10 cellular contexts compared by ENCODE assay signal in genomic region chr17:2390199-2390880, GRCh38. TPM values are rescaled to one million over a fixed set of nuclear protein-coding genes. Genes with fewer than 3 reads are reported as not detected.
DNase-seq lines count a peak whose midpoint lies in the region; ATAC-seq and TF ChIP-seq lines count a peak whose summit lies in the region.
"Had no signal": no experiment of that assay in that cellular context is flagged by ENCODE, and none has a peak within 500 bp of the region (broad histone marks: within the 10 kb centered on the region; RNA-seq: fewer than 3 reads in every experiment).

No MANE protein-coding gene starts in this region.

- peaks cover 7% of the 10 kb centered on the region for H3K27me3 Mint-ChIP-seq in HFFc6 (ENCODE audit: insufficient read depth)
- H3K27me3 Mint-ChIP-seq in effector memory CD8-positive, alpha-beta T cell = no peaks in the 10 kb centered on the region
- H3K27me3 Mint-ChIP-seq in osteocyte (ENCODE audit: unreplicated experiment) = no peaks in the 10 kb centered on the region

- H3K4me3 ChIP-seq in BLaER1 treated with 17β-estradiol and CSF1 and Interleukin-3, amounts not matched to agents 10 nM and 100 nM = peak overlapping the region in 3 of 10 experiments; percentile 60 to 70 (median 69); a peak in 3 of 20 replicates

- H3K9ac ChIP-seq in BLaER1 treated with 17β-estradiol and CSF1 and Interleukin-3, amounts not matched to agents 10 nM and 100 nM = peak overlapping the region; percentile 96 to 100 (median 98); a peak in 21 of 22 replicates

- H3K4me1 Mint-ChIP-seq in HFFc6 (ENCODE audit: low read depth) (peaks cover 43% of the 10 kb centered on the region), osteocyte (ENCODE audit: unreplicated experiment) (peaks cover 24% of the 10 kb centered on the region)
- H3K4me1 Mint-ChIP-seq in effector memory CD8-positive, alpha-beta T cell (ENCODE audit: low read depth in 2 of 2) = peaks cover 28 to 33% of the 10 kb centered on the region in 2 donors

- peak overlapping the region; percentile 93 to 100 (median 98) for H3K4me2 ChIP-seq in BLaER1 treated with 17β-estradiol and CSF1 and Interleukin-3, amounts not matched to agents 10 nM and 100 nM

- DNase-seq in HFFc6 = no peak
- no peak for DNase-seq in effector memory CD8-positive, alpha-beta T cell
- no peak for DNase-seq in osteocyte (ENCODE audit: extremely low spot score, unreplicated experiment)
- DNase-seq in T-helper 9 cell = no peak
- no peak for DNase-seq in GM13976 (ENCODE audit: low spot score)
- DNase-seq: activated T-cell treated with anti-CD3 and anti-CD28 coated beads, Interleukin-2, amount 50 U/mL, for 4 hours; NCI-H748 treated with DMSO at 0.1 percent for 48 hours had no signal

- no peak for ATAC-seq in effector memory CD8-positive, alpha-beta T cell (replicated peaks)
- no peak for ATAC-seq in HG02763 (IDR thresholded peaks at IDR 0.05; ENCODE audit: unreplicated experiment)
- ATAC-seq in HG02610 (IDR thresholded peaks at IDR 0.05; ENCODE audit: unreplicated experiment) = no peak
- ATAC-seq: activated T-cell treated with anti-CD3 and anti-CD28 coated beads, Interleukin-2, amount 50 U/mL, for 4 hours had no signal

- TF ChIP-seq CTCF in HFFc6 (IDR thresholded peaks at IDR 0.05) = no peak
- TF ChIP-seq CTCF in osteocyte (IDR thresholded peaks at IDR 0.05) = no peak
- TF ChIP-seq CTCF in GM13976 (IDR thresholded peaks at IDR 0.05; ENCODE audit: borderline replicate concordance, control extremely low read depth, extremely low read depth, insufficient read depth, missing control alignments) = no peak

- H3K27ac ChIP-seq in BLaER1 treated with 17β-estradiol and CSF1 and Interleukin-3, amounts not matched to agents 10 nM and 100 nM = peak overlapping the region; percentile 96 to 100 (median 98)

- H3K36me3 ChIP-seq in BLaER1 treated with 17β-estradiol and CSF1 and Interleukin-3, amounts not matched to agents 10 nM and 100 nM = peaks cover 23 to 55% (median 40%) of the 10 kb centered on the region in 11 experiments; a peak in 21 of 22 replicates

- H4K20me1 ChIP-seq in BLaER1 treated with 17β-estradiol and CSF1 and Interleukin-3, amounts not matched to agents 10 nM and 100 nM = peaks cover 0 to 45% (median 10%) of the 10 kb centered on the region in 11 experiments; a peak in 14 of 22 replicates

- H3K4me3 Mint-ChIP-seq in HFFc6 (no peak overlapping the region), osteocyte (ENCODE audit: unreplicated experiment) (peak overlapping the region; percentile 22)
- H3K4me3 Mint-ChIP-seq in effector memory CD8-positive, alpha-beta T cell = no peak overlapping the region

- peaks cover 27% of the 10 kb centered on the region for H3K36me3 Mint-ChIP-seq in HFFc6 (ENCODE audit: low read depth)
- H3K36me3 Mint-ChIP-seq in effector memory CD8-positive, alpha-beta T cell (ENCODE audit: insufficient read depth) = peaks cover 71% of the 10 kb centered on the region
- peaks cover 17% of the 10 kb centered on the region for H3K36me3 Mint-ChIP-seq in osteocyte (ENCODE audit: unreplicated experiment)

- no peaks in the 10 kb centered on the region for H3K27me3 ChIP-seq in BLaER1 treated with 17β-estradiol and CSF1 and Interleukin-3, amounts not matched to agents 10 nM and 100 nM

- peaks cover 37 to 81% (median 66%) of the 10 kb centered on the region in 10 experiments for H3K4me1 ChIP-seq in BLaER1 treated with 17β-estradiol and CSF1 and Interleukin-3, amounts not matched to agents 10 nM and 100 nM

- H3K9me3 Mint-ChIP-seq in HFFc6 = no peaks in the 10 kb centered on the region
- H3K9me3 Mint-ChIP-seq in effector memory CD8-positive, alpha-beta T cell = no peaks in the 10 kb centered on the region
- H3K9me3 Mint-ChIP-seq in osteocyte (ENCODE audit: unreplicated experiment) = no peaks in the 10 kb centered on the region
- H3K9me3 Mint-ChIP-seq: activated T-cell treated with anti-CD3 and anti-CD28 coated beads, Interleukin-2, amount 50 U/mL, for 4 hours had no signal

- H3K9me3 ChIP-seq in BLaER1 treated with 17β-estradiol and CSF1 and Interleukin-3, amounts not matched to agents 10 nM and 100 nM (replicated peaks in 1 of 11) = no peaks in the 10 kb centered on the region

- in situ Hi-C loops in GM13976 (cut with MboI; ENCODE audit: low sequenced_read_pairs, unreplicated experiment) = no loop called here

- peak overlapping the region; percentile 64 for H3K27ac Mint-ChIP-seq in HFFc6
- H3K27ac Mint-ChIP-seq in effector memory CD8-positive, alpha-beta T cell = peak overlapping the region; percentile 97 to 98
- H3K27ac Mint-ChIP-seq in osteocyte (ENCODE audit: unreplicated experiment) = no peak overlapping the region

RNA-seq across cellular contexts. Expression of gene MNT, which starts 10.5 kb away (rescaled TPM):
- total RNA-seq in HFFc6 (2021; fragmentation: NEBNext Ultra II Directional; extraction: Animal tissue kit (Norgen Biotek cat#: 25700)) = 10 to 100 TPM; 19.4 to 25.4 (median 21.9) TPM
- 30.4 and 35.6 TPM in 2 replicates for total RNA-seq in osteocyte

RNA-seq across cellular contexts. Expression of gene SGSM2, which starts 53.0 kb away (rescaled TPM):
- total RNA-seq in HFFc6 (2021; fragmentation: NEBNext Ultra II Directional; extraction: Animal tissue kit (Norgen Biotek cat#: 25700)) = 10 to 100 TPM; 22.4 to 28.2 (median 26.1) TPM
- 49.6 and 56.0 TPM in 2 replicates for total RNA-seq in osteocyte

RNA-seq across cellular contexts. Expression of gene TSR1, which starts 54.1 kb away (rescaled TPM):
- 10 to 100 TPM; 35.9 to 43.2 (median 37.6) TPM for total RNA-seq in HFFc6 (2021; fragmentation: NEBNext Ultra II Directional; extraction: Animal tissue kit (Norgen Biotek cat#: 25700))
- 26.3 and 27.5 TPM in 2 replicates for total RNA-seq in osteocyte
